ENCODE assay signal across 21 cellular contexts in genomic region chr12:122206111-122206881, GRCh38. TPM values are rescaled to one million over a fixed set of nuclear protein-coding genes. Genes with fewer than 3 reads are reported as not detected.
DNase-seq lines count a peak whose midpoint lies in the region; ATAC-seq, FAIRE-seq and TF ChIP-seq lines count a peak whose summit lies in the region.
"Had no signal": no experiment of that assay in that cellular context is flagged by ENCODE, and none has a peak within 500 bp of the region (broad histone marks: within the 10 kb centered on the region; RNA-seq: fewer than 3 reads in every experiment).

No MANE protein-coding gene starts in this region.

- no peaks in the 10 kb centered on the region for H3K27me3 ChIP-seq in DND-41 (ENCODE audit: insufficient read depth, low read length, poor library complexity)
- H3K27me3 ChIP-seq in GM12878 (replicated peaks in 1 of 2; ENCODE audit: control insufficient read depth in 2 of 2, insufficient read depth in 2 of 2, low read length in 1 of 2), result peaks cover 0 to 5% of the 10 kb centered on the region in 2 experiments; a peak in 3 of 4 replicates
- no peaks in the 10 kb centered on the region for H3K27me3 ChIP-seq in naive thymus-derived CD4-positive, alpha-beta T cell (ENCODE audit: control insufficient read depth in 2 of 2, insufficient read depth in 2 of 2, low read length in 2 of 2)

- SMC1A ChIA-PET in GM12878 (lab: Charles Lee; ENCODE audit: uncharacterized antibody, unreplicated experiment), result no interaction called here

- H4K20me1 ChIP-seq in DND-41 (ENCODE audit: insufficient read depth, low read length), result peaks cover 8% of the 10 kb centered on the region; the same call in 1 of the 2 replicates
- no peaks in the 10 kb centered on the region; the same call in 1 of the 2 replicates for H4K20me1 ChIP-seq in GM12878 (ENCODE audit: control insufficient read depth, insufficient read depth)

- H3K27me3 Mint-ChIP-seq in naive thymus-derived CD4-positive, alpha-beta T cell, result peaks cover 0 to 28% (median 0%) of the 10 kb centered on the region in 5 donors

- TF ChIP-seq EP300 in A549 (IDR thresholded peaks at IDR 0.05) (no peak), GM12878 (IDR thresholded peaks at IDR 0.05; ENCODE audit: borderline replicate concordance in 1 of 2, control insufficient read depth in 1 of 2, low read depth in 2 of 2, low read length in 2 of 2) (no peak)

- no peak overlapping the region for H3K4me2 ChIP-seq in A549
- no peak overlapping the region for H3K4me2 ChIP-seq in DND-41 (ENCODE audit: insufficient read depth, low read length)
- H3K4me2 ChIP-seq in GM12878 (ENCODE audit: control insufficient read depth, insufficient read depth), result no peak overlapping the region

- TF ChIP-seq POLR2A in A549 (IDR thresholded peaks at IDR 0.05; ENCODE audit: low read length) (no peak), GM12878 (IDR thresholded peaks at IDR 0.05; ENCODE audit: low read depth, low read length) (no peak; the same call in none of the 2 replicates)

- CTCF ChIA-PET in A549 (lab: Yijun Ruan, JAX) (interaction anchor here (0.8 to 1.4 kb wide), 4 partner anchors 16 to 152 kb away, joined by 3 to 6 read pairs (median 6); no protein-coding TSS in a partner anchor), GM12878 (lab: Yijun Ruan, JAX) (interaction anchor here (0.6 to 2.3 kb wide), 4 partner anchors 16 to 512 kb away, joined by 3 to 5 read pairs (median 3); no protein-coding TSS in a partner anchor)
- CTCF ChIA-PET in naive thymus-derived CD4-positive, alpha-beta T cell (lab: Charles Lee), result interaction anchor here (0.7 kb wide), 1 partner anchor 39 kb away, joined by 3 read pairs; no protein-coding TSS in a partner anchor

- H3K27ac ChIP-seq in A549, result no peak overlapping the region
- H3K27ac ChIP-seq in DND-41 (ENCODE audit: low read length), result no peak overlapping the region
- H3K27ac ChIP-seq in GM12878 (ENCODE audit: control insufficient read depth, insufficient read depth), result no peak overlapping the region
- no peak overlapping the region for H3K27ac ChIP-seq in naive thymus-derived CD4-positive, alpha-beta T cell (ENCODE audit: low read depth, low read length)
- H3K27ac ChIP-seq: gastroesophageal sphincter, left lung had no signal

- peaks cover 0 to 22% (median 6%) of the 10 kb centered on the region in 5 donors for H3K36me3 Mint-ChIP-seq in naive thymus-derived CD4-positive, alpha-beta T cell

- POLR2A ChIA-PET in A549 (lab: Yijun Ruan, JAX), result interaction anchor here (2.0 to 2.4 kb wide), 2 partner anchors 17 to 19 kb away, joined by 5 to 13 read pairs; partner anchors contain the start of gene DIABLO
- POLR2A ChIA-PET in GM12878 (lab: Charles Lee), result no interaction called here
- POLR2A ChIA-PET in naive thymus-derived CD4-positive, alpha-beta T cell (lab: Charles Lee), result interaction anchor here (1.1 kb wide), 1 partner anchor 11 kb away, joined by 3 read pairs; no protein-coding TSS in a partner anchor

- in situ Hi-C loops in GM12878 (cut with MboI), result no loop called here

- no TSS peak for BruUV-seq in GM12878 (replicated peaks; lab: Mats Ljungman, UMichigan)

- TF ChIP-seq RAD21 in A549 (conservative IDR thresholded peaks at IDR 0.05 in 1 of 2, IDR thresholded peaks at IDR 0.05 in 1 of 2) (no peak), GM12878 (IDR thresholded peaks at IDR 0.05; ENCODE audit: insufficient read depth, low read depth, low read length) (no peak)

- intact Hi-C loops in GM12878 (cut with micrococcal nuclease; ENCODE audit: unreplicated experiment), result no loop called here
- intact Hi-C loops in naive thymus-derived CD4-positive, alpha-beta T cell (cut with micrococcal nuclease), result no loop called here

- no peak for TF ChIP-seq CTCF in A549 (IDR thresholded peaks at IDR 0.05)
- TF ChIP-seq CTCF in DND-41 (IDR thresholded peaks at IDR 0.05; ENCODE audit: borderline replicate concordance, extremely low read depth, low read length, poor library complexity, severe bottlenecking), result no peak
- TF ChIP-seq CTCF in GM12878 (IDR thresholded peaks at IDR 0.05 in 2 of 3, conservative IDR thresholded peaks at IDR 0.05 in 1 of 3; ENCODE audit: control insufficient read depth in 2 of 3, extremely low read depth in 1 of 3, insufficient read depth in 1 of 3, low read depth in 3 of 3, low read length in 3 of 3), result no peak

- DNase-seq in A549 (ENCODE audit: low read depth in 1 of 2, low spot score in 1 of 2) (no peak), DND-41 (no peak), GM12878 (ENCODE audit: low read depth, low spot score) (no peak), HUDEP-2 (lab: John Stamatoyannopoulos, UW; ENCODE audit: unreplicated experiment in 76 of 76) (no peak)
- DNase-seq in naive thymus-derived CD4-positive, alpha-beta T cell, result no peak
- DNase-seq: activated CD4-positive, CD25-positive, alpha-beta regulatory T cell treated with anti-CD3 and anti-CD28 coated beads, Interleukin-2, amount 50 U/mL, for 72 hours; AML-193; Kasumi-1; left lung; NCI-H1105; NCI-H774; PC-3; small intestine; stimulated activated CD4-positive, alpha-beta T cell treated with anti-CD3 and anti-CD28 coated beads, Interleukin-4, amount 100 ng/mL, for 1 hour; T1000 had no signal

- H3K4me3 ChIP-seq in A549 (no peak overlapping the region), DND-41 (ENCODE audit: low read depth in 1 of 2, low read length in 2 of 2) (no peak overlapping the region), GM12878 (no peak overlapping the region)
- H3K4me3 ChIP-seq in naive thymus-derived CD4-positive, alpha-beta T cell (ENCODE audit: low read length), result no peak overlapping the region
- H3K4me3 ChIP-seq: gastroesophageal sphincter, left lung had no signal

- WGBS in A549 (ENCODE audit: missing lambda C conversion rate), result 84% methylated on average over 26 of the region's 27 CpGs
- WGBS in GM12878 (ENCODE audit: insufficient coverage, insufficient replicate concordance, low lambda C conversion rate, missing lambda C conversion rate), result 83% methylated on average over 26 of the region's 27 CpGs

- peak overlapping the region in 3 of 10 donors; percentile 33 to 58 (median 45) for H3K4me3 Mint-ChIP-seq in naive thymus-derived CD4-positive, alpha-beta T cell

- peak overlapping the region in 3 of 9 donors; percentile 49 to 73 (median 55) for H3K27ac Mint-ChIP-seq in naive thymus-derived CD4-positive, alpha-beta T cell

- H3K9ac ChIP-seq in DND-41 (ENCODE audit: low read depth, low read length) (no peak overlapping the region), GM12878 (ENCODE audit: control insufficient read depth, insufficient read depth, low read length) (no peak overlapping the region)

- H3K4me1 ChIP-seq in A549 (no peaks in the 10 kb centered on the region), DND-41 (ENCODE audit: insufficient read depth, low read length) (no peaks in the 10 kb centered on the region), GM12878 (ENCODE audit: control insufficient read depth, insufficient read depth, low read length) (no peaks in the 10 kb centered on the region)
- H3K4me1 ChIP-seq in naive thymus-derived CD4-positive, alpha-beta T cell (ENCODE audit: control insufficient read depth in 2 of 2, insufficient read depth in 2 of 2, low read length in 2 of 2), result peaks cover 6 to 10% of the 10 kb centered on the region in 2 donors

- H3K79me2 ChIP-seq in DND-41 (ENCODE audit: insufficient read depth, low read length) (no peaks in the 10 kb centered on the region), GM12878 (ENCODE audit: control insufficient read depth, insufficient read depth, low read length) (no peaks in the 10 kb centered on the region)

- no peaks in the 10 kb centered on the region for H3K9me3 Mint-ChIP-seq in naive thymus-derived CD4-positive, alpha-beta T cell

- H3K9me3 ChIP-seq in A549, result no peaks in the 10 kb centered on the region
- H3K9me3 ChIP-seq in DND-41 (ENCODE audit: insufficient read depth, low read length, severe bottlenecking), result no peaks in the 10 kb centered on the region
- H3K9me3 ChIP-seq in GM12878 (replicated peaks; ENCODE audit: control insufficient read depth, insufficient read depth, low read length), result no peaks in the 10 kb centered on the region; the same call in 2 of the 3 replicates
- H3K9me3 ChIP-seq in naive thymus-derived CD4-positive, alpha-beta T cell (ENCODE audit: control insufficient read depth in 2 of 3, low read length in 3 of 3), result no peaks in the 10 kb centered on the region
- H3K9me3 ChIP-seq: gastroesophageal sphincter, left lung had no signal

- H3K36me3 ChIP-seq in DND-41 (ENCODE audit: insufficient read depth, low read length) (peaks cover 34% of the 10 kb centered on the region), GM12878 (ENCODE audit: control insufficient read depth in 2 of 2, insufficient read depth in 2 of 2, low read length in 1 of 2) (peaks cover 6 to 11% of the 10 kb centered on the region in 2 experiments; a peak in 3 of 4 replicates)
- H3K36me3 ChIP-seq in naive thymus-derived CD4-positive, alpha-beta T cell (ENCODE audit: control insufficient read depth in 2 of 3, insufficient read depth in 3 of 3, low read length in 3 of 3), result peaks cover 0 to 40% (median 7%) of the 10 kb centered on the region in 3 experiments

- peaks cover 5 to 17% (median 14%) of the 10 kb centered on the region in 7 donors for H3K4me1 Mint-ChIP-seq in naive thymus-derived CD4-positive, alpha-beta T cell

- FAIRE-seq in A549 (lab: Jason Lieb, UNC), result no peak
- FAIRE-seq in GM12878 (lab: Jason Lieb, UNC), result no peak
- FAIRE-seq: small intestine had no signal

- H2AFZ ChIP-seq in DND-41 (ENCODE audit: low read depth, low read length), result no peak overlapping the region
- H2AFZ ChIP-seq in GM12878 (ENCODE audit: control insufficient read depth, low read depth, low read length), result no peak overlapping the region

- ATAC-seq in A549 (peak; percentile 14; a peak in 4 of 6 replicates), DND-41 (ENCODE audit: insufficient read depth, low read depth) (peak; percentile 38; the same call in 1 of the 3 replicates), GM12878 (no peak), GM19395 (IDR thresholded peaks at IDR 0.05; ENCODE audit: unreplicated experiment) (no peak), GM18520 (IDR thresholded peaks at IDR 0.05; ENCODE audit: unreplicated experiment) (no peak), HG02870 (IDR thresholded peaks at IDR 0.05; ENCODE audit: unreplicated experiment) (no peak)
- ATAC-seq in naive thymus-derived CD4-positive, alpha-beta T cell, result peak; percentile 22
- ATAC-seq: gastroesophageal sphincter, left lung, PC-3 had no signal

- RAD21 ChIA-PET in GM12878 (lab: Charles Lee; ENCODE audit: unreplicated experiment), result no interaction called here

RNA-seq across cellular contexts. Expression of gene B3GNT4, which starts 2.8 kb away (rescaled TPM):
- 0.66 and 0.74 TPM in 2 replicates for polyA plus RNA-seq in A549 (2011; rRNA removed)
- polyA plus RNA-seq in A549 (2012; cell fraction: cytosol; rRNA removed), result 0.78 and 1.0 TPM in 2 replicates
- 1.6 and 2.7 TPM in 2 replicates for polyA plus RNA-seq in A549 (2012; cell fraction: nucleus; rRNA removed)
- polyA plus RNA-seq in A549 (2017; fragmentation: RNase III; extraction: RNeasy Plus Mini Kit Qiagen cat#74134 plus additional on column Dnase treatment), result 0.55 to 1.2 TPM (median 0.73 TPM) in 3 replicates
- polyA minus RNA-seq in A549 (2011; rRNA and poly(A)+ RNA removed), result 0.92 and 2.5 TPM in 2 replicates
- total RNA-seq in GM12878 (2013; cell fraction: nucleolus; rRNA removed), result 0.13 TPM in 1 of 2 replicates, not detected in the other
- total RNA-seq in GM12878 (2014; rRNA removed), result not detected in 2 replicates
- total RNA-seq in GM12878 (2014; rRNA removed; fragmentation: Illumina TruSeq; extraction: Trizol), result not detected in 2 replicates
- total RNA-seq in GM12878 (2021), result not detected in 2 replicates
- polyA plus RNA-seq in GM12878 (2011; ENCODE audit: low read depth), result 0.41 TPM
- polyA plus RNA-seq in GM12878 (2011; rRNA removed), result not detected in 2 replicates
- 0.02 and 0.03 TPM in 2 replicates for polyA plus RNA-seq in GM12878 (2011; cell fraction: cytosol; rRNA removed)
- polyA plus RNA-seq in GM12878 (2011; cell fraction: nucleus; rRNA removed), result 0.06 and 0.18 TPM in 2 replicates
- 0.50 and 0.88 TPM in 2 replicates for polyA plus RNA-seq in GM12878 (2012)
- not detected in 2 replicates for polyA plus RNA-seq in GM12878 (2014; fragmentation: Illumina TruSeq; extraction: Trizol)
- polyA plus RNA-seq in GM12878 (2014; fragmentation: Nextera tagmentation; extraction: Ambion mirVana), result under 1 TPM in 1 of 2 experiments, not detected in 1; 0.04 TPM
- polyA plus RNA-seq in GM12878 (2014; rRNA removed), result not detected in 2 replicates
- under 1 TPM; 0.88 to 0.95 TPM for polyA plus RNA-seq in GM12878 (2016; fragmentation: Nextera tagmentation; extraction: Ambion mirVana)
- not detected in 2 replicates for polyA minus RNA-seq in GM12878 (2011; rRNA and poly(A)+ RNA removed)
- polyA minus RNA-seq in GM12878 (2011; cell fraction: cytosol; rRNA and poly(A)+ RNA removed), result not detected in 2 replicates
- polyA minus RNA-seq in GM12878 (2011; cell fraction: nucleus; rRNA and poly(A)+ RNA removed), result 0.36 TPM in 1 of 2 replicates, not detected in the other
- 1 to 10 TPM in 1 of 5 experiments, under 1 TPM in 2, not detected in 2; 0.54 to 1.1 (median 0.70) TPM for total RNA-seq in naive thymus-derived CD4-positive, alpha-beta T cell
- under 1 TPM; 0.15 to 0.34 TPM for polyA plus RNA-seq in naive thymus-derived CD4-positive, alpha-beta T cell
- total RNA-seq: gastroesophageal sphincter, subcutaneous adipose tissue had no signal

RNA-seq across cellular contexts. Expression of gene DIABLO, which starts 19.6 kb away (rescaled TPM):
- polyA plus RNA-seq in A549 (2011; rRNA removed) (104 and 108 TPM in 2 replicates), A549 (2017; fragmentation: RNase III; extraction: RNeasy Plus Mini Kit Qiagen cat#74134 plus additional on column Dnase treatment) (74.9 to 78.5 TPM (median 75.2 TPM) in 3 replicates), GM12878 (2011; rRNA removed) (45.9 and 55.7 TPM in 2 replicates), GM12878 (2014; fragmentation: Illumina TruSeq; extraction: Trizol) (46.8 and 50.3 TPM in 2 replicates), GM12878 (2014; fragmentation: Nextera tagmentation; extraction: Ambion mirVana) (10 to 100 TPM; 18.3 to 21.1 TPM), GM12878 (2014; rRNA removed) (40.8 and 43.9 TPM in 2 replicates), GM12878 (2016; fragmentation: Nextera tagmentation; extraction: Ambion mirVana) (10 to 100 TPM; 67.0 to 69.9 TPM)
- polyA plus RNA-seq in A549 (2012; cell fraction: cytosol; rRNA removed), result 103 and 105 TPM in 2 replicates
- polyA plus RNA-seq in A549 (2012; cell fraction: nucleus; rRNA removed), result 67.5 and 70.2 TPM in 2 replicates
- polyA minus RNA-seq in A549 (2011; rRNA and poly(A)+ RNA removed), result 48.0 and 57.3 TPM in 2 replicates
- total RNA-seq in GM12878 (2013; cell fraction: nucleolus; rRNA removed), result 71.5 and 75.5 TPM in 2 replicates
- total RNA-seq in GM12878 (2014; rRNA removed) (46.6 and 56.9 TPM in 2 replicates), GM12878 (2014; rRNA removed; fragmentation: Illumina TruSeq; extraction: Trizol) (47.1 and 47.4 TPM in 2 replicates), GM12878 (2021) (41.2 and 43.5 TPM in 2 replicates)
- polyA plus RNA-seq in GM12878 (2011; ENCODE audit: low read depth), result 28.3 TPM
- 59.0 and 74.9 TPM in 2 replicates for polyA plus RNA-seq in GM12878 (2011; cell fraction: cytosol; rRNA removed)
- polyA plus RNA-seq in GM12878 (2011; cell fraction: nucleus; rRNA removed), result 43.2 and 44.1 TPM in 2 replicates
- 35.2 and 42.6 TPM in 2 replicates for polyA plus RNA-seq in GM12878 (2012)
- 34.6 and 53.2 TPM in 2 replicates for polyA minus RNA-seq in GM12878 (2011; rRNA and poly(A)+ RNA removed)
- 14.0 and 15.0 TPM in 2 replicates for polyA minus RNA-seq in GM12878 (2011; cell fraction: cytosol; rRNA and poly(A)+ RNA removed)
- 23.7 and 37.4 TPM in 2 replicates for polyA minus RNA-seq in GM12878 (2011; cell fraction: nucleus; rRNA and poly(A)+ RNA removed)
- total RNA-seq in naive thymus-derived CD4-positive, alpha-beta T cell, result 10 to 100 TPM; 41.3 to 94.1 (median 50.1) TPM
- polyA plus RNA-seq in naive thymus-derived CD4-positive, alpha-beta T cell, result 10 to 100 TPM; 58.3 to 68.3 TPM

RNA-seq across cellular contexts. Expression of gene LRRC43, which starts 23.4 kb away (rescaled TPM):
- polyA plus RNA-seq in A549 (2011; rRNA removed) (0.09 TPM in 1 of 2 replicates, not detected in the other), A549 (2017; fragmentation: RNase III; extraction: RNeasy Plus Mini Kit Qiagen cat#74134 plus additional on column Dnase treatment) (0.14 to 0.26 TPM in 2 of 3 replicates, not detected in the other), GM12878 (2011; rRNA removed) (not detected in 2 replicates), GM12878 (2014; fragmentation: Illumina TruSeq; extraction: Trizol) (0.52 TPM in 1 of 2 replicates, not detected in the other), GM12878 (2014; fragmentation: Nextera tagmentation; extraction: Ambion mirVana) (not detected), GM12878 (2014; rRNA removed) (0.33 TPM in 1 of 2 replicates, not detected in the other), GM12878 (2016; fragmentation: Nextera tagmentation; extraction: Ambion mirVana) (not detected)
- 0.15 and 0.22 TPM in 2 replicates for polyA plus RNA-seq in A549 (2012; cell fraction: cytosol; rRNA removed)
- 0.12 TPM in 2 replicates for polyA plus RNA-seq in A549 (2012; cell fraction: nucleus; rRNA removed)
- polyA minus RNA-seq in A549 (2011; rRNA and poly(A)+ RNA removed), result 0.24 TPM in 1 of 2 replicates, not detected in the other
- total RNA-seq in GM12878 (2013; cell fraction: nucleolus; rRNA removed), result 0.22 and 0.35 TPM in 2 replicates
- total RNA-seq in GM12878 (2014; rRNA removed) (0.27 TPM in 1 of 2 replicates, not detected in the other), GM12878 (2014; rRNA removed; fragmentation: Illumina TruSeq; extraction: Trizol) (not detected in 2 replicates), GM12878 (2021) (0.16 and 0.23 TPM in 2 replicates)
- polyA plus RNA-seq in GM12878 (2011; ENCODE audit: low read depth), result not detected
- not detected in 2 replicates for polyA plus RNA-seq in GM12878 (2011; cell fraction: cytosol; rRNA removed)
- polyA plus RNA-seq in GM12878 (2011; cell fraction: nucleus; rRNA removed), result not detected in 2 replicates
- not detected in 2 replicates for polyA plus RNA-seq in GM12878 (2012)
- not detected in 2 replicates for polyA minus RNA-seq in GM12878 (2011; rRNA and poly(A)+ RNA removed)
- not detected in 2 replicates for polyA minus RNA-seq in GM12878 (2011; cell fraction: cytosol; rRNA and poly(A)+ RNA removed)
- not detected in 2 replicates for polyA minus RNA-seq in GM12878 (2011; cell fraction: nucleus; rRNA and poly(A)+ RNA removed)
- 1 to 10 TPM in 1 of 5 experiments, under 1 TPM in 2, not detected in 2; 0.34 to 2.3 (median 0.40) TPM for total RNA-seq in naive thymus-derived CD4-positive, alpha-beta T cell
- not detected for polyA plus RNA-seq in naive thymus-derived CD4-positive, alpha-beta T cell

RNA-seq across cellular contexts. Expression of gene IL31, which starts 32.3 kb away (rescaled TPM):
- not detected in 2 replicates for polyA plus RNA-seq in A549 (2011; rRNA removed)
- not detected in 2 replicates for polyA plus RNA-seq in A549 (2012; cell fraction: cytosol; rRNA removed)
- not detected in 2 replicates for polyA plus RNA-seq in A549 (2012; cell fraction: nucleus; rRNA removed)
- polyA plus RNA-seq in A549 (2017; fragmentation: RNase III; extraction: RNeasy Plus Mini Kit Qiagen cat#74134 plus additional on column Dnase treatment), result not detected in 3 replicates
- not detected in 2 replicates for polyA minus RNA-seq in A549 (2011; rRNA and poly(A)+ RNA removed)
- not detected in 2 replicates for total RNA-seq in GM12878 (2013; cell fraction: nucleolus; rRNA removed)
- total RNA-seq in GM12878 (2014; rRNA removed), result not detected in 2 replicates
- total RNA-seq in GM12878 (2014; rRNA removed; fragmentation: Illumina TruSeq; extraction: Trizol), result not detected in 2 replicates
- total RNA-seq in GM12878 (2021), result not detected in 2 replicates
- polyA plus RNA-seq in GM12878 (2011; ENCODE audit: low read depth), result not detected
- polyA plus RNA-seq in GM12878 (2011; rRNA removed), result not detected in 2 replicates
- polyA plus RNA-seq in GM12878 (2011; cell fraction: cytosol; rRNA removed), result not detected in 2 replicates
- polyA plus RNA-seq in GM12878 (2011; cell fraction: nucleus; rRNA removed), result not detected in 2 replicates
- polyA plus RNA-seq in GM12878 (2012), result not detected in 2 replicates
- polyA plus RNA-seq in GM12878 (2014; fragmentation: Illumina TruSeq; extraction: Trizol), result not detected in 2 replicates
- polyA plus RNA-seq in GM12878 (2014; fragmentation: Nextera tagmentation; extraction: Ambion mirVana), result not detected
- not detected in 2 replicates for polyA plus RNA-seq in GM12878 (2014; rRNA removed)
- polyA plus RNA-seq in GM12878 (2016; fragmentation: Nextera tagmentation; extraction: Ambion mirVana), result not detected
- not detected in 2 replicates for polyA minus RNA-seq in GM12878 (2011; rRNA and poly(A)+ RNA removed)
- not detected in 2 replicates for polyA minus RNA-seq in GM12878 (2011; cell fraction: cytosol; rRNA and poly(A)+ RNA removed)
- not detected in 2 replicates for polyA minus RNA-seq in GM12878 (2011; cell fraction: nucleus; rRNA and poly(A)+ RNA removed)
- not detected for total RNA-seq in naive thymus-derived CD4-positive, alpha-beta T cell
- polyA plus RNA-seq in naive thymus-derived CD4-positive, alpha-beta T cell, result not detected
- total RNA-seq: gastroesophageal sphincter, left lung, PC-3, subcutaneous adipose tissue had no signal
- polyA plus RNA-seq: esophagus, small intestine had no signal

RNA-seq across cellular contexts. Expression of gene VPS33A, which starts 60.0 kb away (rescaled TPM):
- polyA plus RNA-seq in A549 (2011; rRNA removed), result 28.6 and 32.4 TPM in 2 replicates
- polyA plus RNA-seq in A549 (2012; cell fraction: cytosol; rRNA removed), result 20.6 and 21.4 TPM in 2 replicates
- 18.2 and 21.0 TPM in 2 replicates for polyA plus RNA-seq in A549 (2012; cell fraction: nucleus; rRNA removed)
- 19.5 to 20.4 TPM (median 19.9 TPM) in 3 replicates for polyA plus RNA-seq in A549 (2017; fragmentation: RNase III; extraction: RNeasy Plus Mini Kit Qiagen cat#74134 plus additional on column Dnase treatment)
- polyA minus RNA-seq in A549 (2011; rRNA and poly(A)+ RNA removed), result 13.5 and 14.3 TPM in 2 replicates
- 17.0 and 18.6 TPM in 2 replicates for total RNA-seq in GM12878 (2013; cell fraction: nucleolus; rRNA removed)
- 21.1 and 22.8 TPM in 2 replicates for total RNA-seq in GM12878 (2014; rRNA removed)
- 16.2 and 21.1 TPM in 2 replicates for total RNA-seq in GM12878 (2014; rRNA removed; fragmentation: Illumina TruSeq; extraction: Trizol)
- total RNA-seq in GM12878 (2021), result 22.1 and 22.4 TPM in 2 replicates
- 8.8 TPM for polyA plus RNA-seq in GM12878 (2011; ENCODE audit: low read depth)
- polyA plus RNA-seq in GM12878 (2011; rRNA removed), result 18.7 and 20.0 TPM in 2 replicates
- 12.3 and 15.6 TPM in 2 replicates for polyA plus RNA-seq in GM12878 (2011; cell fraction: cytosol; rRNA removed)
- 7.6 and 12.4 TPM in 2 replicates for polyA plus RNA-seq in GM12878 (2011; cell fraction: nucleus; rRNA removed)
- polyA plus RNA-seq in GM12878 (2012), result 11.7 and 13.8 TPM in 2 replicates
- polyA plus RNA-seq in GM12878 (2014; fragmentation: Illumina TruSeq; extraction: Trizol), result 21.0 and 24.9 TPM in 2 replicates
- polyA plus RNA-seq in GM12878 (2014; fragmentation: Nextera tagmentation; extraction: Ambion mirVana), result 1 to 10 TPM; 7.7 to 8.7 TPM
- 19.4 and 20.4 TPM in 2 replicates for polyA plus RNA-seq in GM12878 (2014; rRNA removed)
- 10 to 100 TPM; 32.1 to 33.6 TPM for polyA plus RNA-seq in GM12878 (2016; fragmentation: Nextera tagmentation; extraction: Ambion mirVana)
- polyA minus RNA-seq in GM12878 (2011; rRNA and poly(A)+ RNA removed), result 10.7 and 12.2 TPM in 2 replicates
- 4.4 and 7.4 TPM in 2 replicates for polyA minus RNA-seq in GM12878 (2011; cell fraction: cytosol; rRNA and poly(A)+ RNA removed)
- polyA minus RNA-seq in GM12878 (2011; cell fraction: nucleus; rRNA and poly(A)+ RNA removed), result 3.6 and 10.0 TPM in 2 replicates
- total RNA-seq in naive thymus-derived CD4-positive, alpha-beta T cell, result 10 to 100 TPM; 19.9 to 34.5 (median 31.4) TPM
- 10 to 100 TPM; 18.0 to 28.3 TPM for polyA plus RNA-seq in naive thymus-derived CD4-positive, alpha-beta T cell

Comparison
In these comparisons a context has a peak if more than half of its experiments do, and no peak if none do; other contexts are left out.
1. ATAC-seq: peak in A549 (2 of 2), DND-41 (single experiment) and naive thymus-derived CD4-positive, alpha-beta T cell (single experiment); none in GM12878 (single experiment), GM19395 (single experiment), GM18520 (single experiment) and HG02870 (single experiment).
2. Of the 24 proteins assayed by ChIP-seq in both GM12878 and A549: peak only in GM12878: none; only in A549: POLR2AphosphoS2; in both: none; in neither: 23.